15 cellular contexts compared by ENCODE assay signal in genomic region chr1:9317072-9317471, GRCh38. TPM values are rescaled to one million over a fixed set of nuclear protein-coding genes. Genes with fewer than 3 reads are reported as not detected.
DNase-seq lines count a peak whose midpoint lies in the region; ATAC-seq and TF ChIP-seq lines count a peak whose summit lies in the region.
"Had no signal": no experiment of that assay in that cellular context is flagged by ENCODE, and none has a peak within 500 bp of the region (broad histone marks: within the 10 kb centered on the region; RNA-seq: fewer than 3 reads in every experiment).

No MANE protein-coding gene starts in this region.

- CTCF ChIA-PET in activated naive CD4-positive, alpha-beta T cell treated with anti-CD3 and anti-CD28 coated beads for 36 hours (lab: Charles Lee): interaction anchor here (0.9 to 1.2 kb wide), 4 partner anchors 32 to 179 kb away, joined by 3 to 4 read pairs (median 4); no protein-coding TSS in a partner anchor
- CTCF ChIA-PET in activated naive CD4-positive, alpha-beta T cell treated with anti-CD3 and anti-CD28 coated beads, Interleukin-2, amount 10 ng/mL, durations not matched to agents 7 days and 5 days (lab: Charles Lee): interaction anchor here (1.0 kb wide), 1 partner anchor 139 kb away, joined by 3 read pairs; no protein-coding TSS in a partner anchor
- CTCF ChIA-PET in Caco-2 (lab: Charles Lee): interaction anchor here (0.6 kb wide), 1 partner anchor 148 kb away, joined by 3 read pairs; no protein-coding TSS in a partner anchor
- CTCF ChIA-PET in T-cell (lab: Charles Lee): no interaction called here

- H3K27me3 ChIP-seq in hepatocyte (no peaks in the 10 kb centered on the region), tibial artery (no peaks in the 10 kb centered on the region), Caco-2 (replicated peaks; ENCODE audit: control insufficient read depth, insufficient read depth, low read length) (no peaks in the 10 kb centered on the region)
- H3K27me3 ChIP-seq: colonic mucosa had no signal

- 91% methylated on average over 7 of the region's 7 CpGs for WGBS in hepatocyte (ENCODE audit: low lambda C conversion rate, missing lambda C conversion rate)

- H3K4me2 ChIP-seq in hepatocyte: peak overlapping the region; percentile 59

- H3K27ac Mint-ChIP-seq in activated naive CD4-positive, alpha-beta T cell treated with anti-CD3 and anti-CD28 coated beads for 36 hours: peak overlapping the region; percentile 1
- no peak overlapping the region for H3K27ac Mint-ChIP-seq in activated naive CD4-positive, alpha-beta T cell treated with anti-CD3 and anti-CD28 coated beads, Interleukin-2, amount 10 ng/mL, durations not matched to agents 7 days and 5 days
- peak overlapping the region; percentile 79 for H3K27ac Mint-ChIP-seq in activated T-helper 1 cell treated with anti-CD3 and anti-CD28 coated beads, Interleukin-12 subunit alpha, Interleukin-12 subunit beta, Interleukin-2, Interleukin-4 antibody, amounts not matched to agents 30 ng/mL and 10 ng/mL and 1 ng/mL, durations not matched to agents 14 hours and 24 hours and 36 hours
- H3K27ac Mint-ChIP-seq in Caco-2 (ENCODE audit: unreplicated experiment) (no peak overlapping the region), T-cell (peak overlapping the region in 1 of 2 donors; percentile 34)
- H3K27ac Mint-ChIP-seq: activated B cell treated with CpG ODN at 0.5 μM for 24 hours had no signal

- intact Hi-C loops in activated naive CD4-positive, alpha-beta T cell treated with anti-CD3 and anti-CD28 coated beads for 36 hours (cut with micrococcal nuclease): no loop called here
- intact Hi-C loops in activated T-helper 1 cell treated with anti-CD3 and anti-CD28 coated beads, Interleukin-12 subunit alpha, Interleukin-12 subunit beta, Interleukin-2, Interleukin-4 antibody, amounts not matched to agents 30 ng/mL and 10 ng/mL and 1 ng/mL, durations not matched to agents 14 hours and 24 hours and 36 hours (cut with micrococcal nuclease): loop anchor here (10.0 kb wide), 1 partner anchor 508 kb away; the partner anchor contains the start of gene CLSTN1
- intact Hi-C loops in tibial artery (cut with DNase I; ENCODE audit: low total_unique reads) (no loop called here), Caco-2 (cut with micrococcal nuclease; ENCODE audit: unreplicated experiment) (no loop called here)

- H3K4me1 Mint-ChIP-seq in activated naive CD4-positive, alpha-beta T cell treated with anti-CD3 and anti-CD28 coated beads for 36 hours (ENCODE audit: low read depth): peaks cover 39% of the 10 kb centered on the region
- H3K4me1 Mint-ChIP-seq in activated naive CD4-positive, alpha-beta T cell treated with anti-CD3 and anti-CD28 coated beads, Interleukin-2, amount 10 ng/mL, durations not matched to agents 7 days and 5 days: peaks cover 40% of the 10 kb centered on the region
- H3K4me1 Mint-ChIP-seq in activated T-helper 1 cell treated with anti-CD3 and anti-CD28 coated beads, Interleukin-12 subunit alpha, Interleukin-12 subunit beta, Interleukin-2, Interleukin-4 antibody, amounts not matched to agents 30 ng/mL and 10 ng/mL and 1 ng/mL, durations not matched to agents 14 hours and 24 hours and 36 hours (ENCODE audit: low read depth): peaks cover 70% of the 10 kb centered on the region
- H3K4me1 Mint-ChIP-seq in Caco-2 (ENCODE audit: low read depth, unreplicated experiment) (peaks cover 9% of the 10 kb centered on the region), T-cell (peaks cover 21 to 31% (median 23%) of the 10 kb centered on the region in 3 donors)

- H3K9me3 ChIP-seq in hepatocyte (ENCODE audit: low read depth) (no peaks in the 10 kb centered on the region), tibial artery (no peaks in the 10 kb centered on the region), Caco-2 (no peaks in the 10 kb centered on the region)
- H3K9me3 ChIP-seq: colonic mucosa, prostate gland had no signal

- peaks cover 97% of the 10 kb centered on the region for H3K79me2 ChIP-seq in hepatocyte

- H3K9me3 Mint-ChIP-seq in activated naive CD4-positive, alpha-beta T cell treated with anti-CD3 and anti-CD28 coated beads for 36 hours: no peaks in the 10 kb centered on the region
- no peaks in the 10 kb centered on the region for H3K9me3 Mint-ChIP-seq in activated naive CD4-positive, alpha-beta T cell treated with anti-CD3 and anti-CD28 coated beads, Interleukin-2, amount 10 ng/mL, durations not matched to agents 7 days and 5 days
- no peaks in the 10 kb centered on the region for H3K9me3 Mint-ChIP-seq in activated T-helper 1 cell treated with anti-CD3 and anti-CD28 coated beads, Interleukin-12 subunit alpha, Interleukin-12 subunit beta, Interleukin-2, Interleukin-4 antibody, amounts not matched to agents 30 ng/mL and 10 ng/mL and 1 ng/mL, durations not matched to agents 14 hours and 24 hours and 36 hours
- H3K9me3 Mint-ChIP-seq in Caco-2 (ENCODE audit: unreplicated experiment) (no peaks in the 10 kb centered on the region), T-cell (no peaks in the 10 kb centered on the region)
- H3K9me3 Mint-ChIP-seq: activated B cell treated with CpG ODN at 0.5 μM for 24 hours, naive B cell had no signal

- no peaks in the 10 kb centered on the region for H3K36me3 Mint-ChIP-seq in activated naive CD4-positive, alpha-beta T cell treated with anti-CD3 and anti-CD28 coated beads for 36 hours (ENCODE audit: low read depth)
- no peaks in the 10 kb centered on the region for H3K36me3 Mint-ChIP-seq in activated naive CD4-positive, alpha-beta T cell treated with anti-CD3 and anti-CD28 coated beads, Interleukin-2, amount 10 ng/mL, durations not matched to agents 7 days and 5 days
- peaks cover 11% of the 10 kb centered on the region for H3K36me3 Mint-ChIP-seq in activated T-helper 1 cell treated with anti-CD3 and anti-CD28 coated beads, Interleukin-12 subunit alpha, Interleukin-12 subunit beta, Interleukin-2, Interleukin-4 antibody, amounts not matched to agents 30 ng/mL and 10 ng/mL and 1 ng/mL, durations not matched to agents 14 hours and 24 hours and 36 hours (ENCODE audit: low read depth)
- H3K36me3 Mint-ChIP-seq in Caco-2 (ENCODE audit: insufficient read depth, unreplicated experiment): no peaks in the 10 kb centered on the region
- no peaks in the 10 kb centered on the region for H3K36me3 Mint-ChIP-seq in T-cell
- H3K36me3 Mint-ChIP-seq: naive B cell had no signal

- no peak for DNase-seq in activated naive CD4-positive, alpha-beta T cell treated with anti-CD3 and anti-CD28 coated beads for 36 hours
- no peak for DNase-seq in activated naive CD4-positive, alpha-beta T cell treated with anti-CD3 and anti-CD28 coated beads, Interleukin-2, amount 10 ng/mL, durations not matched to agents 7 days and 5 days
- no peak for DNase-seq in activated T-helper 1 cell treated with anti-CD3 and anti-CD28 coated beads, Interleukin-12 subunit alpha, Interleukin-12 subunit beta, Interleukin-2, Interleukin-4 antibody, amounts not matched to agents 30 ng/mL and 10 ng/mL and 1 ng/mL, durations not matched to agents 14 hours and 24 hours and 36 hours (ENCODE audit: low spot score)
- DNase-seq in hepatocyte (ENCODE audit: low spot score) (no peak), tibial artery (no peak), left lobe of liver (ENCODE audit: low spot score) (no peak), Caco-2 (no peak), T-cell (no peak)
- DNase-seq: activated B cell treated with CpG ODN at 0.5 μM for 24 hours, colonic mucosa, GDM1, hippocampal formation, naive B cell, NCI-H187 treated with DMSO at 0.1 percent for 48 hours had no signal

- ATAC-seq in left lobe of liver (no peak), T-cell (replicated peaks in 1 of 4) (no peak)

- no peak overlapping the region for H3K4me3 ChIP-seq in hepatocyte
- no peak overlapping the region for H3K4me3 ChIP-seq in tibial artery
- no peak overlapping the region for H3K4me3 ChIP-seq in Caco-2 (ENCODE audit: low read depth, low read length)
- H3K4me3 ChIP-seq: colonic mucosa, prostate gland had no signal

- no TSS peak for BruUV-seq in Caco-2 (replicated peaks; lab: Mats Ljungman, UMichigan)

- H3K27ac ChIP-seq in hepatocyte (peak overlapping the region; percentile 77), tibial artery (peak overlapping the region; percentile 68 to 81)
- H3K27ac ChIP-seq: colonic mucosa, prostate gland had no signal

- H2AFZ ChIP-seq in hepatocyte: no peak overlapping the region

- POLR2A ChIA-PET in Caco-2 (lab: Charles Lee): no interaction called here
- POLR2A ChIA-PET in T-cell (lab: Charles Lee): no interaction called here

- no peaks in the 10 kb centered on the region for H3K9me2 ChIP-seq in hepatocyte (replicated peaks; ENCODE audit: insufficient read depth)

- H3K36me3 ChIP-seq in hepatocyte (replicated peaks; ENCODE audit: insufficient read depth, low read depth): no peaks in the 10 kb centered on the region
- no peaks in the 10 kb centered on the region for H3K36me3 ChIP-seq in tibial artery
- no peaks in the 10 kb centered on the region for H3K36me3 ChIP-seq in Caco-2 (ENCODE audit: control insufficient read depth, insufficient read depth, low read length)
- H3K36me3 ChIP-seq: colonic mucosa, prostate gland had no signal

- no peaks in the 10 kb centered on the region for H3K27me3 Mint-ChIP-seq in activated naive CD4-positive, alpha-beta T cell treated with anti-CD3 and anti-CD28 coated beads for 36 hours (ENCODE audit: low read depth)
- peaks cover 3% of the 10 kb centered on the region for H3K27me3 Mint-ChIP-seq in activated naive CD4-positive, alpha-beta T cell treated with anti-CD3 and anti-CD28 coated beads, Interleukin-2, amount 10 ng/mL, durations not matched to agents 7 days and 5 days
- H3K27me3 Mint-ChIP-seq in activated T-helper 1 cell treated with anti-CD3 and anti-CD28 coated beads, Interleukin-12 subunit alpha, Interleukin-12 subunit beta, Interleukin-2, Interleukin-4 antibody, amounts not matched to agents 30 ng/mL and 10 ng/mL and 1 ng/mL, durations not matched to agents 14 hours and 24 hours and 36 hours (ENCODE audit: insufficient read depth): no peaks in the 10 kb centered on the region
- no peaks in the 10 kb centered on the region for H3K27me3 Mint-ChIP-seq in Caco-2 (ENCODE audit: insufficient read depth, unreplicated experiment)
- no peaks in the 10 kb centered on the region for H3K27me3 Mint-ChIP-seq in T-cell
- H3K27me3 Mint-ChIP-seq: activated B cell treated with CpG ODN at 0.5 μM for 24 hours, naive B cell had no signal

- peaks cover 80% of the 10 kb centered on the region for H4K20me1 ChIP-seq in hepatocyte (ENCODE audit: insufficient read depth, poor library complexity, severe bottlenecking)

- TF ChIP-seq CTCF in hepatocyte (IDR thresholded peaks at IDR 0.05; ENCODE audit: poor library complexity) (no peak), tibial artery (IDR thresholded peaks at IDR 0.05) (no peak), Caco-2 (IDR thresholded peaks at IDR 0.05; ENCODE audit: insufficient read depth in 1 of 2, low read depth in 1 of 2, low read length in 1 of 2, severe bottlenecking in 1 of 2, unreplicated experiment in 1 of 2) (no peak)

- H3K4me3 Mint-ChIP-seq in activated naive CD4-positive, alpha-beta T cell treated with anti-CD3 and anti-CD28 coated beads for 36 hours: no peak overlapping the region
- H3K4me3 Mint-ChIP-seq in activated naive CD4-positive, alpha-beta T cell treated with anti-CD3 and anti-CD28 coated beads, Interleukin-2, amount 10 ng/mL, durations not matched to agents 7 days and 5 days: no peak overlapping the region
- peak overlapping the region; percentile 66 for H3K4me3 Mint-ChIP-seq in activated T-helper 1 cell treated with anti-CD3 and anti-CD28 coated beads, Interleukin-12 subunit alpha, Interleukin-12 subunit beta, Interleukin-2, Interleukin-4 antibody, amounts not matched to agents 30 ng/mL and 10 ng/mL and 1 ng/mL, durations not matched to agents 14 hours and 24 hours and 36 hours
- H3K4me3 Mint-ChIP-seq in Caco-2 (ENCODE audit: unreplicated experiment): no peak overlapping the region
- peak overlapping the region in 1 of 3 donors; percentile 29 for H3K4me3 Mint-ChIP-seq in T-cell
- H3K4me3 Mint-ChIP-seq: activated B cell treated with CpG ODN at 0.5 μM for 24 hours had no signal

- H3K4me1 ChIP-seq in hepatocyte (ENCODE audit: insufficient read depth) (peaks cover 51% of the 10 kb centered on the region), tibial artery (peaks cover 0 to 100% (median 96%) of the 10 kb centered on the region in 4 donors), Caco-2 (peaks cover 2% of the 10 kb centered on the region; the same call in 1 of the 2 replicates)
- H3K4me1 ChIP-seq: prostate gland had no signal

RNA-seq across cellular contexts. Expression of gene SPSB1, which starts 24.4 kb away (rescaled TPM):
- total RNA-seq in activated naive CD4-positive, alpha-beta T cell treated with anti-CD3 and anti-CD28 coated beads for 36 hours: 1 to 10 TPM; 4.8 to 5.0 TPM
- total RNA-seq in activated T-helper 1 cell treated with anti-CD3 and anti-CD28 coated beads, Interleukin-12 subunit alpha, Interleukin-12 subunit beta, Interleukin-2, Interleukin-4 antibody, amounts not matched to agents 30 ng/mL and 10 ng/mL and 1 ng/mL, durations not matched to agents 14 hours and 24 hours and 36 hours: 8.9 and 10.0 TPM in 2 replicates
- 61.3 and 66.9 TPM in 2 replicates for total RNA-seq in hepatocyte
- 75.3 and 102 TPM in 2 replicates for polyA plus RNA-seq in hepatocyte
- 6.2 TPM for total RNA-seq in left lobe of liver
- 12.8 and 18.2 TPM in 2 replicates for total RNA-seq in Caco-2 (2022)
- 1 to 10 TPM; 3.1 to 6.4 (median 5.4) TPM for total RNA-seq in T-cell

Comparison
In these comparisons a context has a peak if more than half of its experiments do, and no peak if none do; other contexts are left out.
1. H3K27ac Mint-ChIP-seq: peak in activated naive CD4-positive, alpha-beta T cell treated with anti-CD3 and anti-CD28 coated beads for 36 hours (single experiment) and activated T-helper 1 cell treated with anti-CD3 and anti-CD28 coated beads, Interleukin-12 subunit alpha, Interleukin-12 subunit beta, Interleukin-2, Interleukin-4 antibody, amounts not matched to agents 30 ng/mL and 10 ng/mL and 1 ng/mL, durations not matched to agents 14 hours and 24 hours and 36 hours (single experiment); none in activated naive CD4-positive, alpha-beta T cell treated with anti-CD3 and anti-CD28 coated beads, Interleukin-2, amount 10 ng/mL, durations not matched to agents 7 days and 5 days (single experiment) and Caco-2 (single experiment).
2. CTCF ChIA-PET loops: an anchor here in activated naive CD4-positive, alpha-beta T cell treated with anti-CD3 and anti-CD28 coated beads for 36 hours (0.9 to 1.2 kb wide), activated naive CD4-positive, alpha-beta T cell treated with anti-CD3 and anti-CD28 coated beads, Interleukin-2, amount 10 ng/mL, durations not matched to agents 7 days and 5 days (1.0 kb wide) and Caco-2 (0.6 kb wide); none called in T-cell.